27 cellular contexts compared by ENCODE assay signal in the genomic region with DNA sequence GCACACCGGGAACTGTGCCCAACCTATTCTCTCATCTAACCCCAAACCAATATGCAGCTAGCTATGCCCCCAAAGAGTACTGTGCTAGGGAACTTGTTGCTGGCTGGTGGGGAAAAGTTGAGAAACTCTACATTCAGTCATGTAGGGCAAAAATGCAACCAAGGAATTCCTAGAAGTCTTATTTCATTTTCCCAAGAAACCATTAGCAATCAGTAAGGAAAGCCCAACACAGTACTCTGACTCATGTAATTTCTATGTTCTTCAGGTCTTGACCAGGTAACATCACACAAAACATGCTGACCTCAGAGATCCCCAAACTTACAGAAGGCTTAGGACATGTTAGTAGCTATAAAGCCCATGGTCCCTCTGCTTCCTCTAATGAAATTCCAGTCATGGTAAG.
"Had no signal": no experiment of that assay in that cellular context is flagged by ENCODE, and none has a peak within 500 bp of the region (broad histone marks: within the 10 kb centered on the region; RNA-seq: fewer than 3 reads in every experiment).

No MANE protein-coding gene starts in this region.

- ATAC-seq: activated CD8-positive, alpha-beta memory T cell treated with anti-CD3 and anti-CD28 coated beads, Interleukin-2, amount 10 ng/mL, durations not matched to agents 7 days and 5 days; foreskin keratinocyte; left lung; naive thymus-derived CD8-positive, alpha-beta T cell; stimulated activated memory B cell treated with anti-CD40 and anti-IgM and Interleukin-4, amounts not matched to agents 10 μg/mL and 1 μg/mL and 100 μg/mL, for 72 hours; T-helper 17 cell had no signal

- H3K4me1 ChIP-seq: foreskin keratinocyte, left lung, neural progenitor cell, sigmoid colon, uterus had no signal

- H3K4me3 ChIP-seq: left lung, lung, neural progenitor cell, sigmoid colon, smooth muscle cell, transverse colon, uterus had no signal

- H3K9me3 Mint-ChIP-seq: activated CD4-positive, alpha-beta memory T cell treated with anti-CD3 and anti-CD28 coated beads for 36 hours; brain; dendritic cell treated with granulocyte-macrophage colony-stimulating factor and Interleukin-4, amounts not matched to agents 40 ng/mL and 50 ng/mL, for 4 days; naive thymus-derived CD8-positive, alpha-beta T cell; neural progenitor cell; stimulated activated memory B cell treated with anti-CD40 and anti-IgM and Interleukin-4, amounts not matched to agents 10 μg/mL and 1 μg/mL and 100 μg/mL, for 72 hours had no signal

- H3K36me3 ChIP-seq: uterus had no signal

- H3K27me3 Mint-ChIP-seq: activated CD4-positive, alpha-beta memory T cell treated with anti-CD3 and anti-CD28 coated beads for 36 hours; activated CD8-positive, alpha-beta memory T cell treated with anti-CD3 and anti-CD28 coated beads, Interleukin-2, amount 10 ng/mL, durations not matched to agents 7 days and 5 days; brain; dendritic cell treated with granulocyte-macrophage colony-stimulating factor and Interleukin-4, amounts not matched to agents 40 ng/mL and 50 ng/mL, for 4 days; naive thymus-derived CD8-positive, alpha-beta T cell; stimulated activated memory B cell treated with anti-CD40 and anti-IgM and Interleukin-4, amounts not matched to agents 10 μg/mL and 1 μg/mL and 100 μg/mL, for 72 hours; T-helper 17 cell had no signal

- H3K9me3 ChIP-seq: left lung, sigmoid colon, transverse colon, uterus had no signal

- H3K4me3 Mint-ChIP-seq: activated CD4-positive, alpha-beta memory T cell treated with anti-CD3 and anti-CD28 coated beads for 36 hours; activated CD8-positive, alpha-beta memory T cell treated with anti-CD3 and anti-CD28 coated beads, Interleukin-2, amount 10 ng/mL, durations not matched to agents 7 days and 5 days; brain; dendritic cell treated with granulocyte-macrophage colony-stimulating factor and Interleukin-4, amounts not matched to agents 40 ng/mL and 50 ng/mL, for 4 days; naive thymus-derived CD8-positive, alpha-beta T cell; neural progenitor cell; stimulated activated memory B cell treated with anti-CD40 and anti-IgM and Interleukin-4, amounts not matched to agents 10 μg/mL and 1 μg/mL and 100 μg/mL, for 72 hours; T-helper 17 cell had no signal

- H3K27ac Mint-ChIP-seq: activated CD4-positive, alpha-beta memory T cell treated with anti-CD3 and anti-CD28 coated beads for 36 hours; activated CD8-positive, alpha-beta memory T cell treated with anti-CD3 and anti-CD28 coated beads, Interleukin-2, amount 10 ng/mL, durations not matched to agents 7 days and 5 days; dendritic cell treated with granulocyte-macrophage colony-stimulating factor and Interleukin-4, amounts not matched to agents 40 ng/mL and 50 ng/mL, for 4 days; neural progenitor cell; stimulated activated memory B cell treated with anti-CD40 and anti-IgM and Interleukin-4, amounts not matched to agents 10 μg/mL and 1 μg/mL and 100 μg/mL, for 72 hours had no signal

- DNase-seq: activated CD4-positive, alpha-beta memory T cell treated with anti-CD3 and anti-CD28 coated beads for 36 hours; activated CD4-positive, alpha-beta T cell treated with anti-CD3 and anti-CD28 coated beads for 4 hours; activated CD4-positive, CD25-positive, alpha-beta regulatory T cell; activated CD8-positive, alpha-beta memory T cell treated with anti-CD3 and anti-CD28 coated beads, Interleukin-2, amount 10 ng/mL, durations not matched to agents 7 days and 5 days; activated gamma-delta T cell treated with Interleukin-2 at 50 U/mL for 16 hours; activated T-cell treated with anti-CD3 and anti-CD28 coated beads for 4 hours; anterior cingulate cortex; caudate nucleus; effector CD4-positive, alpha-beta T cell; erythroblast; kidney; left lung; naive thymus-derived CD8-positive, alpha-beta T cell; posterior cingulate gyrus; retina; sigmoid colon; stimulated activated CD4-positive, alpha-beta T cell treated with anti-CD3 and anti-CD28 coated beads, Interleukin-15, amount 100 ng/mL, for 24 hours; T-helper 17 cell; transverse colon; uterus had no signal

- H3K4me1 Mint-ChIP-seq: neural progenitor cell; stimulated activated memory B cell treated with anti-CD40 and anti-IgM and Interleukin-4, amounts not matched to agents 10 μg/mL and 1 μg/mL and 100 μg/mL, for 72 hours had no signal

- H3K27ac ChIP-seq: foreskin keratinocyte, left lung, neural progenitor cell, sigmoid colon, transverse colon, uterus had no signal
